Comparison of ENCODE assay signal across 18 cellular contexts in genomic region chr1:203593143-203593542, GRCh38. TPM values are rescaled to one million over a fixed set of nuclear protein-coding genes. Genes with fewer than 3 reads are reported as not detected.
DNase-seq lines count a peak whose midpoint lies in the region; ATAC-seq and TF ChIP-seq lines count a peak whose summit lies in the region.
"Had no signal": no experiment of that assay in that cellular context is flagged by ENCODE, and none has a peak within 500 bp of the region (broad histone marks: within the 10 kb centered on the region; RNA-seq: fewer than 3 reads in every experiment).

No MANE protein-coding gene starts in this region.

- no peak for DNase-seq in CD4-positive, CD25-positive, alpha-beta regulatory T cell
- DNase-seq in HL-60 (ENCODE audit: low read depth in 1 of 2, low spot score in 1 of 2), result no peak
- no peak for DNase-seq in endothelial cell (ENCODE audit: low spot score)
- no peak for DNase-seq in neuronal stem cell (ENCODE audit: low spot score)
- no peak for DNase-seq in GM03348 (ENCODE audit: low spot score)
- no peak for DNase-seq in activated naive CD4-positive, alpha-beta T cell treated with anti-CD3 and anti-CD28 coated beads, Interleukin-2, amount 10 ng/mL, durations not matched to agents 7 days and 5 days
- no peak for DNase-seq in NCI-H69 (lab: John Stamatoyannopoulos, UW)
- DNase-seq: amniotic stem cell, NCI-H1092, NCI-H1694, NCI-H446, NCI-H774, SIG-M5 had no signal

- no peak overlapping the region for H3K23ac ChIP-seq in neuronal stem cell (ENCODE audit: low read depth, low read length, poor library complexity)

- WGBS in neuronal stem cell (ENCODE audit: extremely low coverage in 2 of 2, insufficient read length in 2 of 2, insufficient replicate concordance in 1 of 2), 2 donors, result no CpG with 5 or more reads among the region's 2 CpGs

- no peak overlapping the region for H4K8ac ChIP-seq in neuronal stem cell (ENCODE audit: low read depth, low read length)

- H2BK15ac ChIP-seq in neuronal stem cell (ENCODE audit: low read length), result no peak overlapping the region

- no peaks in the 10 kb centered on the region for H3K9me3 Mint-ChIP-seq in CD4-positive, CD25-positive, alpha-beta regulatory T cell
- H3K9me3 Mint-ChIP-seq in endothelial cell (ENCODE audit: unreplicated experiment), result no peaks in the 10 kb centered on the region
- H3K9me3 Mint-ChIP-seq in activated naive CD4-positive, alpha-beta T cell treated with anti-CD3 and anti-CD28 coated beads, Interleukin-2, amount 10 ng/mL, durations not matched to agents 7 days and 5 days, result no peaks in the 10 kb centered on the region
- H3K9me3 Mint-ChIP-seq: stimulated activated memory B cell treated with anti-CD40 and anti-IgM and Interleukin-4, amounts not matched to agents 10 μg/mL and 1 μg/mL and 100 μg/mL, for 72 hours had no signal

- H2BK5ac ChIP-seq in neuronal stem cell (ENCODE audit: low read length), result no peak overlapping the region

- H4K91ac ChIP-seq in neuronal stem cell (ENCODE audit: low read depth, low read length, poor library complexity), result no peak overlapping the region

- no peak overlapping the region for H2AFZ ChIP-seq in neuronal stem cell (ENCODE audit: low read length)

- H3K4me1 ChIP-seq in CD4-positive, CD25-positive, alpha-beta regulatory T cell (ENCODE audit: control insufficient read depth, insufficient read depth, low read length, poor library complexity, severe bottlenecking), result no peaks in the 10 kb centered on the region
- H3K4me1 ChIP-seq in neuronal stem cell (ENCODE audit: control insufficient read depth in 2 of 2, insufficient read depth in 1 of 2, low read depth in 1 of 2, low read length in 2 of 2), result peaks cover 43 to 45% of the 10 kb centered on the region in 2 donors

- CTCF ChIA-PET in activated naive CD4-positive, alpha-beta T cell treated with anti-CD3 and anti-CD28 coated beads, Interleukin-2, amount 10 ng/mL, durations not matched to agents 7 days and 5 days (lab: Charles Lee), result interaction anchor here (0.7 to 4.2 kb wide), 9 partner anchors 9 to 238 kb away, joined by 3 to 55 read pairs (median 7); partner anchors contain the start of gene ATP2B4

- H3K14ac ChIP-seq in neuronal stem cell (ENCODE audit: low read length), result no peak overlapping the region

- no peak overlapping the region for H3K4me3 Mint-ChIP-seq in CD4-positive, CD25-positive, alpha-beta regulatory T cell
- peak overlapping the region; percentile 69 for H3K4me3 Mint-ChIP-seq in endothelial cell (ENCODE audit: unreplicated experiment)
- H3K4me3 Mint-ChIP-seq in activated naive CD4-positive, alpha-beta T cell treated with anti-CD3 and anti-CD28 coated beads, Interleukin-2, amount 10 ng/mL, durations not matched to agents 7 days and 5 days, result no peak overlapping the region
- H3K4me3 Mint-ChIP-seq: stimulated activated memory B cell treated with anti-CD40 and anti-IgM and Interleukin-4, amounts not matched to agents 10 μg/mL and 1 μg/mL and 100 μg/mL, for 72 hours had no signal

- no peak overlapping the region for H2BK12ac ChIP-seq in neuronal stem cell (ENCODE audit: low read length)

- H3K27ac Mint-ChIP-seq in CD4-positive, CD25-positive, alpha-beta regulatory T cell, result peak overlapping the region in 2 of 3 donors; percentile 4 to 32
- peak overlapping the region; percentile 45 for H3K27ac Mint-ChIP-seq in endothelial cell (ENCODE audit: unreplicated experiment)
- H3K27ac Mint-ChIP-seq in activated naive CD4-positive, alpha-beta T cell treated with anti-CD3 and anti-CD28 coated beads, Interleukin-2, amount 10 ng/mL, durations not matched to agents 7 days and 5 days, result no peak overlapping the region
- H3K27ac Mint-ChIP-seq: stimulated activated memory B cell treated with anti-CD40 and anti-IgM and Interleukin-4, amounts not matched to agents 10 μg/mL and 1 μg/mL and 100 μg/mL, for 72 hours had no signal

- no peaks in the 10 kb centered on the region for H3K9me3 ChIP-seq in CD4-positive, CD25-positive, alpha-beta regulatory T cell (ENCODE audit: control insufficient read depth in 2 of 2, low read length in 2 of 2)
- H3K9me3 ChIP-seq in neuronal stem cell (replicated peaks in 1 of 2; ENCODE audit: control insufficient read depth in 2 of 2, insufficient read depth in 1 of 2, low read depth in 1 of 2, low read length in 2 of 2), result no peaks in the 10 kb centered on the region
- H3K9me3 ChIP-seq: BLaER1, suprapubic skin had no signal

- no peaks in the 10 kb centered on the region for H3K79me1 ChIP-seq in neuronal stem cell (ENCODE audit: low read depth, low read length)

- ATAC-seq in CD4-positive, CD25-positive, alpha-beta regulatory T cell (ENCODE audit: low read depth in 2 of 2), result no peak
- ATAC-seq in GM18873 (IDR thresholded peaks at IDR 0.05; ENCODE audit: low FRiP score, unreplicated experiment), result no peak

- H3K4me2 ChIP-seq in neuronal stem cell (ENCODE audit: insufficient read depth, low read length, poor library complexity, severe bottlenecking), result no peak overlapping the region
- H3K4me2 ChIP-seq: BLaER1 had no signal

- no peak overlapping the region for H2AK5ac ChIP-seq in neuronal stem cell (ENCODE audit: low read depth, low read length)

- TF ChIP-seq CTCF in HL-60 (IDR thresholded peaks at IDR 0.05; ENCODE audit: insufficient read depth, low read length) (no peak), endothelial cell (IDR thresholded peaks at IDR 0.05; ENCODE audit: unreplicated experiment) (no peak)

- H3K9ac ChIP-seq in neuronal stem cell (ENCODE audit: low read depth, low read length, poor library complexity), result no peak overlapping the region
- H3K9ac ChIP-seq: BLaER1 had no signal

- H3K4me3 ChIP-seq in CD4-positive, CD25-positive, alpha-beta regulatory T cell (ENCODE audit: low read depth, low read length), result no peak overlapping the region
- H3K4me3 ChIP-seq in HL-60 (replicated peaks; ENCODE audit: insufficient read depth, low read length) (no peak overlapping the region), neuronal stem cell (ENCODE audit: low read length in 2 of 2) (no peak overlapping the region)
- H3K4me3 ChIP-seq: BLaER1, suprapubic skin had no signal

- no peaks in the 10 kb centered on the region for H3K36me3 ChIP-seq in CD4-positive, CD25-positive, alpha-beta regulatory T cell (ENCODE audit: control insufficient read depth, insufficient read depth, low read length)
- no peaks in the 10 kb centered on the region for H3K36me3 ChIP-seq in neuronal stem cell (replicated peaks in 1 of 2; ENCODE audit: control insufficient read depth in 2 of 2, insufficient read depth in 2 of 2, low read length in 2 of 2)
- H3K36me3 ChIP-seq: BLaER1, suprapubic skin, WERI-Rb-1 had no signal

- H2BK120ac ChIP-seq in neuronal stem cell (ENCODE audit: low read depth, low read length), result no peak overlapping the region

- H3K27me3 ChIP-seq in CD4-positive, CD25-positive, alpha-beta regulatory T cell (ENCODE audit: control insufficient read depth, insufficient read depth, low read length), result no peaks in the 10 kb centered on the region
- no peaks in the 10 kb centered on the region for H3K27me3 ChIP-seq in HL-60 (ENCODE audit: insufficient read depth, poor library complexity, severe bottlenecking)
- no peaks in the 10 kb centered on the region for H3K27me3 ChIP-seq in neuronal stem cell (ENCODE audit: control insufficient read depth in 3 of 3, insufficient read depth in 3 of 3, low read depth in 1 of 3, low read length in 3 of 3)
- H3K27me3 ChIP-seq: BLaER1, suprapubic skin had no signal

- no peak overlapping the region for H3K4ac ChIP-seq in neuronal stem cell (ENCODE audit: low read length)

- H3K27me3 Mint-ChIP-seq in CD4-positive, CD25-positive, alpha-beta regulatory T cell, result peaks cover 10% of the 10 kb centered on the region
- peaks cover 8% of the 10 kb centered on the region for H3K27me3 Mint-ChIP-seq in endothelial cell (ENCODE audit: unreplicated experiment)
- H3K27me3 Mint-ChIP-seq in activated naive CD4-positive, alpha-beta T cell treated with anti-CD3 and anti-CD28 coated beads, Interleukin-2, amount 10 ng/mL, durations not matched to agents 7 days and 5 days, result peaks cover 39% of the 10 kb centered on the region

- no peaks in the 10 kb centered on the region for H3K36me3 Mint-ChIP-seq in CD4-positive, CD25-positive, alpha-beta regulatory T cell
- H3K36me3 Mint-ChIP-seq in endothelial cell (ENCODE audit: low read depth, unreplicated experiment), result no peaks in the 10 kb centered on the region
- no peaks in the 10 kb centered on the region for H3K36me3 Mint-ChIP-seq in activated naive CD4-positive, alpha-beta T cell treated with anti-CD3 and anti-CD28 coated beads, Interleukin-2, amount 10 ng/mL, durations not matched to agents 7 days and 5 days
- H3K36me3 Mint-ChIP-seq: stimulated activated memory B cell treated with anti-CD40 and anti-IgM and Interleukin-4, amounts not matched to agents 10 μg/mL and 1 μg/mL and 100 μg/mL, for 72 hours had no signal

- no peak overlapping the region for H3K27ac ChIP-seq in CD4-positive, CD25-positive, alpha-beta regulatory T cell (ENCODE audit: insufficient read depth, low read length, poor library complexity, severe bottlenecking)
- H3K27ac ChIP-seq in HL-60 (replicated peaks) (peak overlapping the region; percentile 1; the same call in 1 of the 2 replicates), neuronal stem cell (replicated peaks; ENCODE audit: low read length) (no peak overlapping the region)
- H3K27ac ChIP-seq: BLaER1, suprapubic skin, WERI-Rb-1 had no signal

- peak overlapping the region; percentile 36 for H3K18ac ChIP-seq in neuronal stem cell (ENCODE audit: low read length)

- H3K4me1 Mint-ChIP-seq in CD4-positive, CD25-positive, alpha-beta regulatory T cell, result peaks cover 5 to 14% (median 9%) of the 10 kb centered on the region in 4 donors
- peaks cover 49% of the 10 kb centered on the region for H3K4me1 Mint-ChIP-seq in endothelial cell (ENCODE audit: unreplicated experiment)
- peaks cover 11% of the 10 kb centered on the region for H3K4me1 Mint-ChIP-seq in activated naive CD4-positive, alpha-beta T cell treated with anti-CD3 and anti-CD28 coated beads, Interleukin-2, amount 10 ng/mL, durations not matched to agents 7 days and 5 days
- H3K4me1 Mint-ChIP-seq: stimulated activated memory B cell treated with anti-CD40 and anti-IgM and Interleukin-4, amounts not matched to agents 10 μg/mL and 1 μg/mL and 100 μg/mL, for 72 hours had no signal

RNA-seq across cellular contexts. Expression of gene ATP2B4, which starts 33.5 kb away (rescaled TPM):
- total RNA-seq in CD4-positive, CD25-positive, alpha-beta regulatory T cell, result 149 TPM
- 10 to 100 TPM; 25.8 to 39.6 (median 31.7) TPM for polyA plus RNA-seq in CD4-positive, CD25-positive, alpha-beta regulatory T cell
- total RNA-seq in endothelial cell (ENCODE audit: unreplicated experiment), result 137 TPM
- 22.6 TPM for polyA plus RNA-seq in neuronal stem cell (2013, experiment 1 of 2)
- polyA plus RNA-seq in neuronal stem cell (2013, experiment 2 of 2), result 22.2 TPM
